10 cellular contexts compared by ENCODE assay signal in genomic region chr9:34171753-34172535, GRCh38. TPM values are rescaled to one million over a fixed set of nuclear protein-coding genes. Genes with fewer than 3 reads are reported as not detected.
DNase-seq lines count a peak whose midpoint lies in the region; ATAC-seq, FAIRE-seq and TF ChIP-seq lines count a peak whose summit lies in the region.
"Had no signal": no experiment of that assay in that cellular context is flagged by ENCODE, and none has a peak within 500 bp of the region (broad histone marks: within the 10 kb centered on the region; RNA-seq: fewer than 3 reads in every experiment).

No MANE protein-coding gene starts in this region.

- no peaks in the 10 kb centered on the region for H3K36me3 ChIP-seq in mucosa of descending colon (ENCODE audit: low read depth)
- H3K36me3 ChIP-seq: pancreas had no signal

- H3K4me1 Mint-ChIP-seq in activated CD4-positive, alpha-beta T cell treated with anti-CD3 and anti-CD28 coated beads, Interleukin-2, amount 10 ng/mL, durations not matched to agents 24 days and 14 days: peaks cover 7% of the 10 kb centered on the region

- no peaks in the 10 kb centered on the region for H3K9me3 ChIP-seq in mucosa of descending colon
- H3K9me3 ChIP-seq: pancreas had no signal

- no peak for TF ChIP-seq POLR2A in GM12891 (IDR thresholded peaks at IDR 0.05; ENCODE audit: low read depth, low read length)

- H3K27ac Mint-ChIP-seq in activated CD4-positive, alpha-beta T cell treated with anti-CD3 and anti-CD28 coated beads, Interleukin-2, amount 10 ng/mL, durations not matched to agents 24 days and 14 days: peak overlapping the region; percentile 68

- H3K4me3 Mint-ChIP-seq in activated CD4-positive, alpha-beta T cell treated with anti-CD3 and anti-CD28 coated beads, Interleukin-2, amount 10 ng/mL, durations not matched to agents 24 days and 14 days: peak overlapping the region; percentile 58

- no peaks in the 10 kb centered on the region for H3K36me3 Mint-ChIP-seq in activated CD4-positive, alpha-beta T cell treated with anti-CD3 and anti-CD28 coated beads, Interleukin-2, amount 10 ng/mL, durations not matched to agents 24 days and 14 days (ENCODE audit: low read depth)

- peaks cover 4% of the 10 kb centered on the region for H3K4me1 ChIP-seq in mucosa of descending colon (ENCODE audit: low read depth)
- H3K4me1 ChIP-seq: pancreas had no signal

- no peak for TF ChIP-seq CTCF in mucosa of descending colon (IDR thresholded peaks at IDR 0.05)

- H3K9me3 Mint-ChIP-seq in activated CD4-positive, alpha-beta T cell treated with anti-CD3 and anti-CD28 coated beads, Interleukin-2, amount 10 ng/mL, durations not matched to agents 24 days and 14 days: no peaks in the 10 kb centered on the region

- FAIRE-seq in GM12891 (lab: Jason Lieb, UNC): peak; percentile 33
- FAIRE-seq: endometrium, pancreas had no signal

- ATAC-seq in HG03378 (IDR thresholded peaks at IDR 0.05; ENCODE audit: unreplicated experiment) (peak; percentile 53), mucosa of descending colon (peak; percentile 59), GM18498 (IDR thresholded peaks at IDR 0.05; ENCODE audit: unreplicated experiment) (no peak), GM18520 (IDR thresholded peaks at IDR 0.05; ENCODE audit: unreplicated experiment) (no peak)

- DNase-seq in GM12891 (ENCODE audit: insufficient read length, low spot score) (no peak), mucosa of descending colon (peak in 1 of 3 donors; percentile 29), NCI-H526 treated with DMSO at 0.1 percent for 48 hours (lab: John Stamatoyannopoulos, UW) (no peak), DMS114 treated with DMSO at 0.1 percent for 48 hours (lab: John Stamatoyannopoulos, UW; ENCODE audit: unreplicated experiment) (no peak)
- DNase-seq in activated CD4-positive, alpha-beta T cell treated with anti-CD3 and anti-CD28 coated beads, Interleukin-2, amount 10 ng/mL, durations not matched to agents 24 days and 14 days: peak; percentile 84
- DNase-seq: pancreas had no signal

- intact Hi-C loops in activated CD4-positive, alpha-beta T cell treated with anti-CD3 and anti-CD28 coated beads, Interleukin-2, amount 10 ng/mL, durations not matched to agents 24 days and 14 days (cut with micrococcal nuclease): no loop called here
- intact Hi-C loops in mucosa of descending colon (cut with DNase I, micrococcal nuclease): no loop called here

- H3K27me3 Mint-ChIP-seq in activated CD4-positive, alpha-beta T cell treated with anti-CD3 and anti-CD28 coated beads, Interleukin-2, amount 10 ng/mL, durations not matched to agents 24 days and 14 days: no peaks in the 10 kb centered on the region

- no peak overlapping the region for H3K4me3 ChIP-seq in mucosa of descending colon
- H3K4me3 ChIP-seq: pancreas had no signal

TF ChIP-seq in GM12891, 5 proteins besides CTCF, POLR2A, EP300 and RAD21:
- TF ChIP-seq POLR2AphosphoS5 (IDR thresholded peaks at IDR 0.05; ENCODE audit: low read depth, low read length) (no peak), SPI1 (IDR thresholded peaks at IDR 0.05; ENCODE audit: low read depth, low read length) (peak; percentile 84)

RNA-seq across cellular contexts. Expression of gene UBAP1, which starts 6.9 kb away (rescaled TPM):
- 23.7 TPM for polyA plus RNA-seq in GM12891 (2012; ENCODE audit: low read depth, missing spikeins)
- 30.9 and 32.5 TPM in 2 replicates for total RNA-seq in activated CD4-positive, alpha-beta T cell treated with anti-CD3 and anti-CD28 coated beads, Interleukin-2, amount 10 ng/mL, durations not matched to agents 24 days and 14 days
- 10 to 100 TPM; 33.7 to 53.1 (median 38.2) TPM for total RNA-seq in mucosa of descending colon

RNA-seq across cellular contexts. Expression of gene DCAF12, which starts 45.4 kb away (rescaled TPM):
- 13.8 TPM for polyA plus RNA-seq in GM12891 (2012; ENCODE audit: low read depth, missing spikeins)
- 45.6 and 51.9 TPM in 2 replicates for total RNA-seq in activated CD4-positive, alpha-beta T cell treated with anti-CD3 and anti-CD28 coated beads, Interleukin-2, amount 10 ng/mL, durations not matched to agents 24 days and 14 days
- total RNA-seq in mucosa of descending colon: 10 to 100 TPM; 28.7 to 43.0 (median 34.0) TPM

Comparison
In these comparisons a context has a peak if more than half of its experiments do, and no peak if none do; other contexts are left out.
1. ATAC-seq: peak in HG03378 (single experiment) and mucosa of descending colon (single experiment); none in GM18498 (single experiment) and GM18520 (single experiment).